Comparison of ENCODE assay signal across 1 cellular context in genomic region chr20:50819344-50819743, GRCh38.
TF ChIP-seq lines count a peak whose summit lies in the region.

No MANE protein-coding gene starts in this region.

TF ChIP-seq in GM12878, 131 proteins besides CTCF, POLR2A, EP300 and RAD21:
- TF ChIP-seq CEBPZ (IDR thresholded peaks at IDR 0.05; ENCODE audit: low read depth, low read length) (no peak), ZNF592 (IDR thresholded peaks at IDR 0.05) (no peak), ZBTB40 (IDR thresholded peaks at IDR 0.05; ENCODE audit: borderline replicate concordance) (no peak), NR2F1 (conservative IDR thresholded peaks at IDR 0.05) (no peak; the same call in 1 of the 2 replicates), NFYA (IDR thresholded peaks at IDR 0.05; ENCODE audit: borderline replicate concordance, low read depth, low read length) (no peak), JUNB (IDR thresholded peaks at IDR 0.05) (peak; percentile 34; the same call in 1 of the 2 replicates), CHD4 (IDR thresholded peaks at IDR 0.05) (no peak), E4F1 (IDR thresholded peaks at IDR 0.05; ENCODE audit: borderline replicate concordance, partially characterized antibody) (no peak), ZNF687 (IDR thresholded peaks at IDR 0.05) (0 out of 2 replicates have a peak, but pooled peaks have one; percentile 39), BCL11A (IDR thresholded peaks at IDR 0.05; ENCODE audit: low read depth, low read length) (no peak), MEF2B (IDR thresholded peaks at IDR 0.05; ENCODE audit: partially characterized antibody, poor library complexity, severe bottlenecking) (peak; percentile 89), PBX3 (IDR thresholded peaks at IDR 0.05; ENCODE audit: insufficient replicate concordance, low read depth, low read length) (no peak), ATF2 (IDR thresholded peaks at IDR 0.05; ENCODE audit: low read length) (no peak), SMARCA5 (IDR thresholded peaks at IDR 0.05) (no peak), HCFC1 (IDR thresholded peaks at IDR 0.05; ENCODE audit: low read length) (no peak), EED (IDR thresholded peaks at IDR 0.05; ENCODE audit: low read depth) (0 out of 2 replicates have a peak, but pooled peaks have one; percentile 13), MEF2A (IDR thresholded peaks at IDR 0.05; ENCODE audit: insufficient read depth, low read depth, low read length) (no peak), BCL3 (IDR thresholded peaks at IDR 0.05; ENCODE audit: borderline replicate concordance, insufficient read depth, low read depth, low read length, poor library complexity, severe bottlenecking) (peak; percentile 30), ZNF622 (IDR thresholded peaks at IDR 0.05) (no peak), TCF3 (IDR thresholded peaks at IDR 0.05; ENCODE audit: borderline replicate concordance, insufficient read depth, low read depth, low read length) (0 out of 2 replicates have a peak, but pooled peaks have one; percentile 6), TAF1 (IDR thresholded peaks at IDR 0.05; ENCODE audit: borderline replicate concordance, low read depth, low read length) (0 out of 2 replicates have a peak, but pooled peaks have one; percentile 13), HSF1 (IDR thresholded peaks at IDR 0.05; ENCODE audit: low read depth, low read length) (no peak), CBFB (IDR thresholded peaks at IDR 0.05; ENCODE audit: low read depth) (no peak)
